ENCODE assay signal across 9 cellular contexts in genomic region chr11:15587059-15587458, GRCh38.
"Had no signal": no experiment of that assay in that cellular context is flagged by ENCODE, and none has a peak within 500 bp of the region (broad histone marks: within the 10 kb centered on the region; RNA-seq: fewer than 3 reads in every experiment).

No MANE protein-coding gene starts in this region.

- H3K9me3 ChIP-seq: HAP-1 had no signal

- H3K27ac ChIP-seq: GM23248 had no signal

- H3K4me3 ChIP-seq: GM23248, GM23338, HAP-1 had no signal

- H3K4me2 ChIP-seq: GM23338 had no signal

- H3K9ac ChIP-seq: GM23248 had no signal

- H3K36me3 ChIP-seq: HAP-1 had no signal

- H3K4me1 ChIP-seq: HAP-1 had no signal

- H2AFZ ChIP-seq: GM23248, GM23338 had no signal

- DNase-seq: GM23248, GOT3, H7, H9, HCEC 1CT, HFFc6 had no signal

- ATAC-seq: GM23338, HCT116 had no signal
